In the genomic region with DNA sequence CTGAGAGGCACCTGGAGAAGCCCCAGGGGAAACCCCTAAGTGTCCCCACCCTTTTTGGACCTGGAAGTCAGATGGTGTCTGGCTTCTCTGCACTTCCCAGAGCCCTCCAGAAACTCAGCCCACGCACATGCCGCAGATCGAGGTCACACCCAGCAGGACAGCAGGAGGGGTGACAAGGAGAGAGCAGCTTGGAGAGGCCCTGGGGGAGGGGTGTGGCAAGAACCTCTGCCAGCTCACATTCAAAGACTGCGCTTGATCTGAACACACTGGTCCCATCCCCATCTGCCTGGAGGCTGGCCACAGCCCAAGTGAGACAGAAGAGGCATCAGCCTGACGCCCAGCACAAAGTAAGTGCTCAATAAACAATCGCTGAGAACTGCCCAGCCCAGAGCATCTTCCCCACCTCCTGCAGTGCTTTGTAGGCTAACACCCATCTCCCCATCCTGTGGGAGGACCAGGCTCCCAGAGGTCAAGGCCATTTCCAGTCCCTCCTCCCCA, we compare ENCODE assay signal across 1 cellular context.
TF ChIP-seq lines count a peak whose summit lies in the region.

No MANE protein-coding gene starts in this region.

TF ChIP-seq in K562, 482 proteins besides CTCF, POLR2A, EP300 and RAD21:
- TF ChIP-seq, protein P1, sequence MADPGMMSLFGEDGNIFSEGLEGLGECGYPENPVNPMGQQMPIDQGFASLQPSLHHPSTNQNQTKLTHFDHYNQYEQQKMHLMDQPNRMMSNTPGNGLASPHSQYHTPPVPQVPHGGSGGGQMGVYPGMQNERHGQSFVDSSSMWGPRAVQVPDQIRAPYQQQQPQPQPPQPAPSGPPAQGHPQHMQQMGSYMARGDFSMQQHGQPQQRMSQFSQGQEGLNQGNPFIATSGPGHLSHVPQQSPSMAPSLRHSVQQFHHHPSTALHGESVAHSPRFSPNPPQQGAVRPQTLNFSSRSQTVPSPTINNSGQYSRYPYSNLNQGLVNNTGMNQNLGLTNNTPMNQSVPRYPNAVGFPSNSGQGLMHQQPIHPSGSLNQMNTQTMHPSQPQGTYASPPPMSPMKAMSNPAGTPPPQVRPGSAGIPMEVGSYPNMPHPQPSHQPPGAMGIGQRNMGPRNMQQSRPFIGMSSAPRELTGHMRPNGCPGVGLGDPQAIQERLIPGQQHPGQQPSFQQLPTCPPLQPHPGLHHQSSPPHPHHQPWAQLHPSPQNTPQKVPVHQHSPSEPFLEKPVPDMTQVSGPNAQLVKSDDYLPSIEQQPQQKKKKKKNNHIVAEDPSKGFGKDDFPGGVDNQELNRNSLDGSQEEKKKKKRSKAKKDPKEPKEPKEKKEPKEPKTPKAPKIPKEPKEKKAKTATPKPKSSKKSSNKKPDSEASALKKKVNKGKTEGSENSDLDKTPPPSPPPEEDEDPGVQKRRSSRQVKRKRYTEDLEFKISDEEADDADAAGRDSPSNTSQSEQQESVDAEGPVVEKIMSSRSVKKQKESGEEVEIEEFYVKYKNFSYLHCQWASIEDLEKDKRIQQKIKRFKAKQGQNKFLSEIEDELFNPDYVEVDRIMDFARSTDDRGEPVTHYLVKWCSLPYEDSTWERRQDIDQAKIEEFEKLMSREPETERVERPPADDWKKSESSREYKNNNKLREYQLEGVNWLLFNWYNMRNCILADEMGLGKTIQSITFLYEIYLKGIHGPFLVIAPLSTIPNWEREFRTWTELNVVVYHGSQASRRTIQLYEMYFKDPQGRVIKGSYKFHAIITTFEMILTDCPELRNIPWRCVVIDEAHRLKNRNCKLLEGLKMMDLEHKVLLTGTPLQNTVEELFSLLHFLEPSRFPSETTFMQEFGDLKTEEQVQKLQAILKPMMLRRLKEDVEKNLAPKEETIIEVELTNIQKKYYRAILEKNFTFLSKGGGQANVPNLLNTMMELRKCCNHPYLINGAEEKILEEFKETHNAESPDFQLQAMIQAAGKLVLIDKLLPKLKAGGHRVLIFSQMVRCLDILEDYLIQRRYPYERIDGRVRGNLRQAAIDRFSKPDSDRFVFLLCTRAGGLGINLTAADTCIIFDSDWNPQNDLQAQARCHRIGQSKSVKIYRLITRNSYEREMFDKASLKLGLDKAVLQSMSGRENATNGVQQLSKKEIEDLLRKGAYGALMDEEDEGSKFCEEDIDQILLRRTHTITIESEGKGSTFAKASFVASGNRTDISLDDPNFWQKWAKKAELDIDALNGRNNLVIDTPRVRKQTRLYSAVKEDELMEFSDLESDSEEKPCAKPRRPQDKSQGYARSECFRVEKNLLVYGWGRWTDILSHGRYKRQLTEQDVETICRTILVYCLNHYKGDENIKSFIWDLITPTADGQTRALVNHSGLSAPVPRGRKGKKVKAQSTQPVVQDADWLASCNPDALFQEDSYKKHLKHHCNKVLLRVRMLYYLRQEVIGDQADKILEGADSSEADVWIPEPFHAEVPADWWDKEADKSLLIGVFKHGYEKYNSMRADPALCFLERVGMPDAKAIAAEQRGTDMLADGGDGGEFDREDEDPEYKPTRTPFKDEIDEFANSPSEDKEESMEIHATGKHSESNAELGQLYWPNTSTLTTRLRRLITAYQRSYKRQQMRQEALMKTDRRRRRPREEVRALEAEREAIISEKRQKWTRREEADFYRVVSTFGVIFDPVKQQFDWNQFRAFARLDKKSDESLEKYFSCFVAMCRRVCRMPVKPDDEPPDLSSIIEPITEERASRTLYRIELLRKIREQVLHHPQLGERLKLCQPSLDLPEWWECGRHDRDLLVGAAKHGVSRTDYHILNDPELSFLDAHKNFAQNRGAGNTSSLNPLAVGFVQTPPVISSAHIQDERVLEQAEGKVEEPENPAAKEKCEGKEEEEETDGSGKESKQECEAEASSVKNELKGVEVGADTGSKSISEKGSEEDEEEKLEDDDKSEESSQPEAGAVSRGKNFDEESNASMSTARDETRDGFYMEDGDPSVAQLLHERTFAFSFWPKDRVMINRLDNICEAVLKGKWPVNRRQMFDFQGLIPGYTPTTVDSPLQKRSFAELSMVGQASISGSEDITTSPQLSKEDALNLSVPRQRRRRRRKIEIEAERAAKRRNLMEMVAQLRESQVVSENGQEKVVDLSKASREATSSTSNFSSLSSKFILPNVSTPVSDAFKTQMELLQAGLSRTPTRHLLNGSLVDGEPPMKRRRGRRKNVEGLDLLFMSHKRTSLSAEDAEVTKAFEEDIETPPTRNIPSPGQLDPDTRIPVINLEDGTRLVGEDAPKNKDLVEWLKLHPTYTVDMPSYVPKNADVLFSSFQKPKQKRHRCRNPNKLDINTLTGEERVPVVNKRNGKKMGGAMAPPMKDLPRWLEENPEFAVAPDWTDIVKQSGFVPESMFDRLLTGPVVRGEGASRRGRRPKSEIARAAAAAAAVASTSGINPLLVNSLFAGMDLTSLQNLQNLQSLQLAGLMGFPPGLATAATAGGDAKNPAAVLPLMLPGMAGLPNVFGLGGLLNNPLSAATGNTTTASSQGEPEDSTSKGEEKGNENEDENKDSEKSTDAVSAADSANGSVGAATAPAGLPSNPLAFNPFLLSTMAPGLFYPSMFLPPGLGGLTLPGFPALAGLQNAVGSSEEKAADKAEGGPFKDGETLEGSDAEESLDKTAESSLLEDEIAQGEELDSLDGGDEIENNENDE (IDR thresholded peaks at IDR 0.05; ENCODE audit: low read depth, low read length), result no peak
- TF ChIP-seq EGR1 (conservative IDR thresholded peaks at IDR 0.05), result peak; percentile 66
